35 cellular contexts compared by ENCODE assay signal in the genomic region with DNA sequence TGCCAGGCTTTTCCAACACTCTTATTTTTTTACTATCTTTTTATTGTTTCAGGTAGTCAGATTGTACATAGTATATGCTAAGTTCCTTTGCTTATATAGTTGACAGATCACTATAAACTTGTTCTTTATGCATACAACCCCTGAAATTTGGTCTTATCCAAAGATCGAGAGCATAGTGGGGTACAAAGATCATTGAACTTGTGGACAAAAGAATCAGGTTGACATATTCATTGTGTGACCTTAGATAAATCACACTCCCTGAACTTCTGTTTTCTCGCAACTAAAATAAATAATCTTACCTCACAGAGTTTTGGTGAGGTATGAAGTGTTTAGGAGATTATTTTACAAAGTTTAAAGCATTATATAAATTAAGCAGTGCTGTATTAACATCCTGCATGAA.
"Had no signal": no experiment of that assay in that cellular context is flagged by ENCODE, and none has a peak within 500 bp of the region (broad histone marks: within the 10 kb centered on the region; RNA-seq: fewer than 3 reads in every experiment).

No MANE protein-coding gene starts in this region.

- H3K9me3 ChIP-seq: MG63 had no signal

- H3K36me3 ChIP-seq: MG63 had no signal

- DNase-seq: Karpas-422, Kasumi-1, MG63, MM.1S, MV-4-11, NCI-H1048, NCI-H1092, NCI-H1092 treated with DMSO at 0.1 percent for 48 hours, NCI-H1105, NCI-H1105 treated with DMSO at 0.1 percent for 48 hours, NCI-H1417, NCI-H1417 treated with DMSO at 0.1 percent for 48 hours, NCI-H1436, NCI-H1436 treated with DMSO at 0.1 percent for 48 hours, NCI-H146, NCI-H1694, NCI-H1694 treated with DMSO at 0.1 percent for 48 hours, NCI-H187, NCI-H187 treated with DMSO at 0.1 percent for 48 hours, NCI-H1930, NCI-H2029, NCI-H2029 treated with DMSO at 0.1 percent for 48 hours, NCI-H2081, NCI-H2081 treated with DMSO at 0.1 percent for 48 hours, NCI-H2107, NCI-H2171, NCI-H2171 treated with DMSO at 0.1 percent for 48 hours, NCI-H2227 treated with DMSO at 0.1 percent for 48 hours, NCI-H226, NCI-H345, NCI-H446, NCI-H446 treated with DMSO at 0.1 percent for 48 hours, NCI-H510A, NCI-H510A treated with DMSO at 0.1 percent for 48 hours, NCI-H524 had no signal

- H3K27me3 ChIP-seq: MG63 had no signal

- H3K4me3 ChIP-seq: MG63 had no signal
